14 cellular contexts compared by ENCODE assay signal in genomic region chr5:92838253-92838652, GRCh38.
DNase-seq lines count a peak whose midpoint lies in the region; ATAC-seq and TF ChIP-seq lines count a peak whose summit lies in the region.
"Had no signal": no experiment of that assay in that cellular context is flagged by ENCODE, and none has a peak within 500 bp of the region (broad histone marks: within the 10 kb centered on the region; RNA-seq: fewer than 3 reads in every experiment).

No MANE protein-coding gene starts in this region.

- no peaks in the 10 kb centered on the region for H3K36me3 ChIP-seq in ascending aorta

- no peak overlapping the region for H3K4me3 ChIP-seq in ascending aorta

- intact Hi-C loops in ascending aorta (cut with DNase I): no loop called here
- intact Hi-C loops in cardiac septum (cut with DNase I): no loop called here

- H3K36me3 Mint-ChIP-seq in activated naive CD8-positive, alpha-beta T cell treated with anti-CD3 and anti-CD28 coated beads, Interleukin-2, amount 50 U/mL, for 24 hours (ENCODE audit: low read depth): no peaks in the 10 kb centered on the region
- H3K36me3 Mint-ChIP-seq: activated CD8-positive, alpha-beta memory T cell treated with anti-CD3 and anti-CD28 coated beads, Interleukin-2, amount 10 ng/mL, durations not matched to agents 7 days and 5 days; IgD-negative memory B cell had no signal

- H3K27ac Mint-ChIP-seq in activated naive CD8-positive, alpha-beta T cell treated with anti-CD3 and anti-CD28 coated beads, Interleukin-2, amount 50 U/mL, for 24 hours: no peak overlapping the region
- H3K27ac Mint-ChIP-seq: activated CD8-positive, alpha-beta memory T cell treated with anti-CD3 and anti-CD28 coated beads, Interleukin-2, amount 10 ng/mL, durations not matched to agents 7 days and 5 days; IgD-negative memory B cell; nephron had no signal

- POLR2A ChIA-PET in RWPE1 (lab: Yijun Ruan, JAX; ENCODE audit: low non-redundant PET): no interaction called here

- H3K4me1 ChIP-seq in ascending aorta: no peaks in the 10 kb centered on the region

- no peaks in the 10 kb centered on the region for H3K9me3 ChIP-seq in ascending aorta

- no peaks in the 10 kb centered on the region for H3K27me3 ChIP-seq in ascending aorta

- no peak for ATAC-seq in activated naive CD8-positive, alpha-beta T cell treated with anti-CD3 and anti-CD28 coated beads, Interleukin-2, amount 50 U/mL, for 24 hours
- ATAC-seq: activated CD8-positive, alpha-beta memory T cell treated with anti-CD3 and anti-CD28 coated beads, Interleukin-2, amount 10 ng/mL, durations not matched to agents 7 days and 5 days had no signal

- no peaks in the 10 kb centered on the region for H3K27me3 Mint-ChIP-seq in activated naive CD8-positive, alpha-beta T cell treated with anti-CD3 and anti-CD28 coated beads, Interleukin-2, amount 50 U/mL, for 24 hours
- H3K27me3 Mint-ChIP-seq: activated CD8-positive, alpha-beta memory T cell treated with anti-CD3 and anti-CD28 coated beads, Interleukin-2, amount 10 ng/mL, durations not matched to agents 7 days and 5 days; IgD-negative memory B cell had no signal

- DNase-seq in EL (peak; percentile 10), HT1080 (ENCODE audit: low read depth) (peak; percentile 10), RWPE1 (ENCODE audit: low spot score) (peak; percentile 49), iPS-NIHi11 (ENCODE audit: low spot score) (peak; percentile 45), NCI-H446 (lab: John Stamatoyannopoulos, UW) (no peak), ascending aorta (ENCODE audit: low spot score in 2 of 2) (no peak), cardiac septum (ENCODE audit: low spot score) (no peak)
- DNase-seq in activated naive CD8-positive, alpha-beta T cell treated with anti-CD3 and anti-CD28 coated beads, Interleukin-2, amount 50 U/mL, for 24 hours: no peak
- DNase-seq: activated CD8-positive, alpha-beta memory T cell treated with anti-CD3 and anti-CD28 coated beads, Interleukin-2, amount 10 ng/mL, durations not matched to agents 7 days and 5 days; amygdala; stimulated activated CD4-positive, alpha-beta T cell treated with anti-CD3 and anti-CD28 coated beads, Interleukin-12 subunit alpha, Interleukin-12 subunit beta, amount 100 ng/mL, for 4 hours; stimulated activated CD8-positive, alpha-beta memory T cell treated with anti-CD3 and anti-CD28 coated beads, Interleukin-4, amount 100 ng/mL, for 48 hours had no signal

- CTCF ChIA-PET in RWPE1 (lab: Yijun Ruan, JAX): interaction anchor here (0.7 kb wide), 1 partner anchor 150 kb away, joined by 3 read pairs; no protein-coding TSS in a partner anchor

- H3K4me3 Mint-ChIP-seq in activated naive CD8-positive, alpha-beta T cell treated with anti-CD3 and anti-CD28 coated beads, Interleukin-2, amount 50 U/mL, for 24 hours: no peak overlapping the region
- H3K4me3 Mint-ChIP-seq: activated CD8-positive, alpha-beta memory T cell treated with anti-CD3 and anti-CD28 coated beads, Interleukin-2, amount 10 ng/mL, durations not matched to agents 7 days and 5 days; IgD-negative memory B cell; nephron had no signal

- H3K27ac ChIP-seq in RWPE1 (no peak overlapping the region), ascending aorta (no peak overlapping the region)

- no peak for TF ChIP-seq CTCF in RWPE1 (conservative IDR thresholded peaks at IDR 0.05; ENCODE audit: low read depth)
- TF ChIP-seq CTCF in ascending aorta (IDR thresholded peaks at IDR 0.05): no peak

- H3K4me1 Mint-ChIP-seq in activated naive CD8-positive, alpha-beta T cell treated with anti-CD3 and anti-CD28 coated beads, Interleukin-2, amount 50 U/mL, for 24 hours: no peaks in the 10 kb centered on the region
- H3K4me1 Mint-ChIP-seq: activated CD8-positive, alpha-beta memory T cell treated with anti-CD3 and anti-CD28 coated beads, Interleukin-2, amount 10 ng/mL, durations not matched to agents 7 days and 5 days; IgD-negative memory B cell; nephron had no signal

- no peaks in the 10 kb centered on the region for H3K9me3 Mint-ChIP-seq in activated naive CD8-positive, alpha-beta T cell treated with anti-CD3 and anti-CD28 coated beads, Interleukin-2, amount 50 U/mL, for 24 hours
- H3K9me3 Mint-ChIP-seq: IgD-negative memory B cell had no signal

Comparison
In these comparisons a context has a peak if more than half of its experiments do, and no peak if none do; other contexts are left out.
1. DNase-seq: peak in EL (single experiment), HT1080 (single experiment), RWPE1 (single experiment) and iPS-NIHi11 (single experiment); none in NCI-H446 (0 of 2), ascending aorta (0 of 2), activated naive CD8-positive, alpha-beta T cell treated with anti-CD3 and anti-CD28 coated beads, Interleukin-2, amount 50 U/mL, for 24 hours (single experiment) and cardiac septum (single experiment).